21 cellular contexts compared by ENCODE assay signal in genomic region chr21:31370893-31371652, GRCh38. TPM values are rescaled to one million over a fixed set of nuclear protein-coding genes. Genes with fewer than 3 reads are reported as not detected.
DNase-seq lines count a peak whose midpoint lies in the region; ATAC-seq and TF ChIP-seq lines count a peak whose summit lies in the region.
"Had no signal": no experiment of that assay in that cellular context is flagged by ENCODE, and none has a peak within 500 bp of the region (broad histone marks: within the 10 kb centered on the region; RNA-seq: fewer than 3 reads in every experiment).

No MANE protein-coding gene starts in this region.

- peaks cover 22% of the 10 kb centered on the region for H3K4me1 ChIP-seq in suprapubic skin
- H3K4me1 ChIP-seq: spleen had no signal

- ATAC-seq in left ventricle myocardium superior, result peak; percentile 94
- no peak for ATAC-seq in CD4-positive, alpha-beta T cell (ENCODE audit: poor library complexity)
- no peak for ATAC-seq in GM18498 (IDR thresholded peaks at IDR 0.05; ENCODE audit: unreplicated experiment)
- ATAC-seq: activated CD4-positive, CD25-positive, alpha-beta regulatory T cell treated with anti-CD3 and anti-CD28 coated beads, Interleukin-2, amount 50 U/mL, for 24 hours; activated CD8-positive, alpha-beta memory T cell treated with anti-CD3 and anti-CD28 coated beads, Interleukin-2, amount 10 ng/mL, durations not matched to agents 7 days and 5 days had no signal

- no peak overlapping the region for H3K4me3 Mint-ChIP-seq in osteocyte (ENCODE audit: unreplicated experiment)
- no peak overlapping the region for H3K4me3 Mint-ChIP-seq in CD4-positive, alpha-beta T cell
- H3K4me3 Mint-ChIP-seq: activated CD8-positive, alpha-beta memory T cell treated with anti-CD3 and anti-CD28 coated beads, Interleukin-2, amount 10 ng/mL, durations not matched to agents 7 days and 5 days; dendritic cell treated with granulocyte-macrophage colony-stimulating factor and Interleukin-4, amounts not matched to agents 40 ng/mL and 50 ng/mL, for 4 days; memory B cell had no signal

- no peaks in the 10 kb centered on the region for H3K36me3 ChIP-seq in suprapubic skin
- H3K36me3 ChIP-seq: spleen had no signal

- H3K9me3 ChIP-seq in CD4-positive, alpha-beta T cell (ENCODE audit: control insufficient read depth, low read length), result no peaks in the 10 kb centered on the region
- H3K9me3 ChIP-seq in suprapubic skin, result no peaks in the 10 kb centered on the region
- H3K9me3 ChIP-seq: spleen had no signal

- TF ChIP-seq CTCF in cardiac fibroblast (IDR thresholded peaks at IDR 0.05; ENCODE audit: low read depth, low read length) (no peak), osteocyte (IDR thresholded peaks at IDR 0.05) (no peak), suprapubic skin (IDR thresholded peaks at IDR 0.05) (no peak)
- TF ChIP-seq CTCF in CD4-positive, alpha-beta T cell (IDR thresholded peaks at IDR 0.05), result no peak

- H3K27me3 ChIP-seq in CD4-positive, alpha-beta T cell (ENCODE audit: control insufficient read depth, insufficient read depth, low read length), result no peaks in the 10 kb centered on the region
- H3K27me3 ChIP-seq in suprapubic skin, result no peaks in the 10 kb centered on the region
- H3K27me3 ChIP-seq: spleen had no signal

- POLR2A ChIA-PET in CD4-positive, alpha-beta T cell (lab: Charles Lee), result no interaction called here

- 68% methylated on average over 6 of the region's 6 CpGs for WGBS in suprapubic skin

- peaks cover 15% of the 10 kb centered on the region for H3K4me1 Mint-ChIP-seq in osteocyte (ENCODE audit: unreplicated experiment)
- H3K4me1 Mint-ChIP-seq in CD4-positive, alpha-beta T cell (ENCODE audit: low read depth), result peaks cover 9% of the 10 kb centered on the region
- H3K4me1 Mint-ChIP-seq: memory B cell had no signal

- H3K27me3 Mint-ChIP-seq in osteocyte (ENCODE audit: unreplicated experiment), result no peaks in the 10 kb centered on the region
- no peaks in the 10 kb centered on the region for H3K27me3 Mint-ChIP-seq in CD4-positive, alpha-beta T cell

- H3K27ac Mint-ChIP-seq in osteocyte (ENCODE audit: unreplicated experiment), result peak overlapping the region; percentile 66
- H3K27ac Mint-ChIP-seq in CD4-positive, alpha-beta T cell, result no peak overlapping the region
- H3K27ac Mint-ChIP-seq: activated CD8-positive, alpha-beta memory T cell treated with anti-CD3 and anti-CD28 coated beads, Interleukin-2, amount 10 ng/mL, durations not matched to agents 7 days and 5 days; dendritic cell treated with granulocyte-macrophage colony-stimulating factor and Interleukin-4, amounts not matched to agents 40 ng/mL and 50 ng/mL, for 4 days; memory B cell had no signal

- no peak for TF ChIP-seq POLR2A in suprapubic skin (IDR thresholded peaks at IDR 0.05)

- H3K4me3 ChIP-seq in cardiac fibroblast (replicated peaks in 1 of 2; ENCODE audit: low read depth in 2 of 2, low read length in 2 of 2) (no peak overlapping the region), suprapubic skin (no peak overlapping the region)
- H3K4me3 ChIP-seq: spleen had no signal

- intact Hi-C loops in left ventricle myocardium superior (cut with micrococcal nuclease), result no loop called here
- intact Hi-C loops in CD4-positive, alpha-beta T cell (cut with DNase I, micrococcal nuclease), result no loop called here

- CTCF ChIA-PET in CD4-positive, alpha-beta T cell (lab: Charles Lee), result interaction anchor here (1.2 kb wide), 1 partner anchor 57 kb away, joined by 3 read pairs; no protein-coding TSS in a partner anchor

- H3K9me3 Mint-ChIP-seq in osteocyte (ENCODE audit: unreplicated experiment), result no peaks in the 10 kb centered on the region
- H3K9me3 Mint-ChIP-seq in CD4-positive, alpha-beta T cell, result no peaks in the 10 kb centered on the region
- H3K9me3 Mint-ChIP-seq: dendritic cell treated with granulocyte-macrophage colony-stimulating factor and Interleukin-4, amounts not matched to agents 40 ng/mL and 50 ng/mL, for 4 days had no signal

- DNase-seq in H4 (ENCODE audit: low spot score), result peak; percentile 73
- DNase-seq in cardiac fibroblast (ENCODE audit: low read depth in 2 of 2), result peak; percentile 20 to 71
- DNase-seq in left ventricle myocardium superior, result peak; percentile 45
- DNase-seq in osteocyte (ENCODE audit: extremely low spot score, unreplicated experiment), result peak; percentile 60
- no peak for DNase-seq in CD4-positive, alpha-beta T cell
- DNase-seq in suprapubic skin (ENCODE audit: low spot score in 2 of 2), result no peak
- DNase-seq in DMS53 (lab: John Stamatoyannopoulos, UW), result no peak
- DNase-seq: activated CD8-positive, alpha-beta memory T cell treated with anti-CD3 and anti-CD28 coated beads, Interleukin-2, amount 10 ng/mL, durations not matched to agents 7 days and 5 days; activated effector memory CD4-positive, alpha-beta T cell treated with Interleukin-2 at 50 U/mL for 16 hours; amniotic stem cell; foreskin melanocyte; HCEC 1CT; NCI-H1092; spleen; stimulated activated naive CD8-positive, alpha-beta T cell treated with anti-CD3 and anti-CD28 coated beads, Interleukin-15, Interleukin-2, amounts not matched to agents 100 U/mL and 50 U/mL, for 24 hours; T-helper 1 cell had no signal

- no peak for TF ChIP-seq EP300 in suprapubic skin (IDR thresholded peaks at IDR 0.05)

- no peak overlapping the region for H3K27ac ChIP-seq in CD4-positive, alpha-beta T cell (ENCODE audit: low read depth, low read length)
- no peak overlapping the region for H3K27ac ChIP-seq in suprapubic skin
- H3K27ac ChIP-seq: RWPE1, spleen had no signal

- no peaks in the 10 kb centered on the region for H3K36me3 Mint-ChIP-seq in osteocyte (ENCODE audit: unreplicated experiment)
- H3K36me3 Mint-ChIP-seq in CD4-positive, alpha-beta T cell (ENCODE audit: low read depth), result no peaks in the 10 kb centered on the region
- H3K36me3 Mint-ChIP-seq: memory B cell had no signal

RNA-seq across cellular contexts. Expression of gene TIAM1, which starts 27.0 kb away (rescaled TPM):
- total RNA-seq in H4 (2014; rRNA removed; shearing (Covaris generic)), result 9.4 TPM in 2 replicates
- total RNA-seq in left ventricle myocardium superior (1.8 TPM), osteocyte (16.7 and 17.7 TPM in 2 replicates), suprapubic skin (100 to 1,000 TPM in 1 of 4 donors, 10 to 100 TPM in 3; 71.9 to 135 (median 87.9) TPM)
- 10 to 100 TPM; 39.6 to 39.8 TPM for total RNA-seq in CD4-positive, alpha-beta T cell

Comparison
In these comparisons a context has a peak if more than half of its experiments do, and no peak if none do; other contexts are left out.
1. DNase-seq: peak in H4 (single experiment), cardiac fibroblast (2 of 2), left ventricle myocardium superior (single experiment) and osteocyte (single experiment); none in CD4-positive, alpha-beta T cell (0 of 10), suprapubic skin (0 of 2) and DMS53 (single experiment).